Comparison of ENCODE assay signal across 8 cellular contexts in genomic region chr4:88008133-88008621, GRCh38. TPM values are rescaled to one million over a fixed set of nuclear protein-coding genes. Genes with fewer than 3 reads are reported as not detected.
DNase-seq lines count a peak whose midpoint lies in the region; ATAC-seq and TF ChIP-seq lines count a peak whose summit lies in the region.

No MANE protein-coding gene starts in this region.

- H3K4me1 ChIP-seq in iPS-20b (ENCODE audit: insufficient read depth, low read length) (peaks cover 20% of the 10 kb centered on the region), sigmoid colon (peaks cover 0 to 72% (median 62%) of the 10 kb centered on the region in 4 donors)

- ATAC-seq in GM19463 (IDR thresholded peaks at IDR 0.05; ENCODE audit: unreplicated experiment) = peak; percentile 30
- ATAC-seq in HG03520 (IDR thresholded peaks at IDR 0.05; ENCODE audit: unreplicated experiment) = peak; percentile 32

- no peaks in the 10 kb centered on the region for H3K36me3 ChIP-seq in iPS-20b (ENCODE audit: insufficient read depth, low read depth, low read length)
- H3K36me3 ChIP-seq in sigmoid colon = no peaks in the 10 kb centered on the region

- TF ChIP-seq CTCF in sigmoid colon (IDR thresholded peaks at IDR 0.05) = no peak

- H3K27me3 ChIP-seq in iPS-20b (ENCODE audit: insufficient read depth, low read length) = peaks cover 24% of the 10 kb centered on the region
- H3K27me3 ChIP-seq in sigmoid colon = no peaks in the 10 kb centered on the region

- DNase-seq in EH (ENCODE audit: low read depth) = peak; percentile 67
- peak; percentile 7 for DNase-seq in SHP77 treated with DMSO at 0.1 percent for 48 hours (lab: John Stamatoyannopoulos, UW)
- DNase-seq in T47D (ENCODE audit: low read depth in 1 of 2, low spot score in 1 of 2) = peak; percentile 22 to 42
- DNase-seq in sigmoid colon = peak; percentile 75
- no peak for DNase-seq in NOMO-1 (lab: John Stamatoyannopoulos, UW; ENCODE audit: unreplicated experiment in 2 of 2)

- 0% methylated on average over 49 of the region's 49 CpGs for WGBS in sigmoid colon, 2 donors

- TF ChIP-seq POLR2A in sigmoid colon (IDR thresholded peaks at IDR 0.05) = no peak

- in situ Hi-C loops in T47D (cut with HindIII; ENCODE audit: low pct_unique_long_range_greater_than_20kb, low sequenced_read_pairs) = no loop called here

- TF ChIP-seq EP300 in sigmoid colon (IDR thresholded peaks at IDR 0.05) = no peak

- H3K4me3 ChIP-seq in iPS-20b (ENCODE audit: low read length) = peak overlapping the region; percentile 93
- peak overlapping the region; percentile 80 to 97 (median 92) for H3K4me3 ChIP-seq in sigmoid colon

- intact Hi-C loops in sigmoid colon (cut with DNase I) = loop anchor here (5.0 kb wide), 1 partner anchor 584 kb away; the partner anchor contains the start of gene HERC3

- H3K27ac ChIP-seq in iPS-20b (ENCODE audit: low read length) (no peak overlapping the region), sigmoid colon (peak overlapping the region; percentile 90 to 97 (median 94))

- H3K9me3 ChIP-seq in iPS-20b (ENCODE audit: insufficient read depth, low read depth, low read length) = no peaks in the 10 kb centered on the region
- no peaks in the 10 kb centered on the region for H3K9me3 ChIP-seq in sigmoid colon

- peak overlapping the region; percentile 84; the same call in 1 of the 2 replicates for H3K9ac ChIP-seq in iPS-20b (ENCODE audit: low read depth, low read length)

RNA-seq across cellular contexts. Expression of gene PKD2, which starts 0.7 kb away (rescaled TPM):
- 100 to 1,000 TPM in 2 of 4 donors, 10 to 100 TPM in 2; 67.6 to 123 (median 101) TPM for total RNA-seq in sigmoid colon
- polyA plus RNA-seq in sigmoid colon = 1 to 10 TPM; 1.4 to 7.3 (median 4.2) TPM

RNA-seq across cellular contexts. Expression of gene SPP1, which starts 32.7 kb away (rescaled TPM):
- 10 to 100 TPM; 30.4 to 47.8 (median 41.9) TPM for total RNA-seq in sigmoid colon
- polyA plus RNA-seq in sigmoid colon = 10 to 100 TPM in 2 of 3 donors, 1 to 10 TPM in 1; 3.0 to 29.4 (median 16.6) TPM

Comparison
In these comparisons a context has a peak if more than half of its experiments do, and no peak if none do; other contexts are left out.
1. DNase-seq: peak in EH (single experiment), SHP77 treated with DMSO at 0.1 percent for 48 hours (single experiment), T47D (2 of 2) and sigmoid colon (single experiment); none in NOMO-1 (0 of 2).